21 cellular contexts compared by ENCODE assay signal in the genomic region with DNA sequence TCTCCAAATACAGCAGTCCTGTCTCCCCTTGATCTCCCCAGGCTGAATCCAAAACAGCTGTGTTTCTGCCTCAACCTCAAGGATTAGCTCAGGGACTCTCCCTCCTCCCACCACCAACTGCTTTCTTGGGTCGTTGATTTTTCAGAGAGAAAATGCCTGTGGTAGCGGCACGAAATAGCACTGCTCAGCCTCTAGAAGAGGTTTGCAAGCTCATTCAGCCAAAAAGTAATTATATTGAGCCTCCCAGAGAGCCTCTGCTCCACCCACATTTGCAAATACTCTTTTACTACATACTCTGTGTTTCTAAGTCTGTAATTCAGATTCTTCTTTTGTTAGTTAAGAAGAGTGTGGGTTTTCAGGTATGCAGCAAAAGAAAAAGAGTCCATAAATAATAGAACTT.
DNase-seq lines count a peak whose midpoint lies in the region; ATAC-seq and TF ChIP-seq lines count a peak whose summit lies in the region.
"Had no signal": no experiment of that assay in that cellular context is flagged by ENCODE, and none has a peak within 500 bp of the region (broad histone marks: within the 10 kb centered on the region; RNA-seq: fewer than 3 reads in every experiment).

No MANE protein-coding gene starts in this region.

- H3K4me3 Mint-ChIP-seq in progenitor cell of endocrine pancreas (ENCODE audit: low read depth) = no peak overlapping the region
- H3K4me3 Mint-ChIP-seq: activated B cell treated with CpG ODN at 0.5 μM for 24 hours; activated CD8-positive, alpha-beta memory T cell treated with anti-CD3 and anti-CD28 coated beads, Interleukin-2, amount 10 ng/mL, durations not matched to agents 7 days and 5 days; dendritic cell treated with granulocyte-macrophage colony-stimulating factor and Interleukin-4, amounts not matched to agents 40 ng/mL and 50 ng/mL, for 4 days; GM23338 had no signal

- H3K4me1 Mint-ChIP-seq in progenitor cell of endocrine pancreas (ENCODE audit: low read depth) = peaks cover 33% of the 10 kb centered on the region
- H3K4me1 Mint-ChIP-seq: activated B cell treated with CpG ODN at 0.5 μM for 24 hours; activated CD8-positive, alpha-beta memory T cell treated with anti-CD3 and anti-CD28 coated beads, Interleukin-2, amount 10 ng/mL, durations not matched to agents 7 days and 5 days had no signal

- H3K36me3 ChIP-seq in hepatocyte (replicated peaks; ENCODE audit: insufficient read depth, low read depth) = no peaks in the 10 kb centered on the region
- no peaks in the 10 kb centered on the region for H3K36me3 ChIP-seq in ascending aorta
- H3K36me3 ChIP-seq: BLaER1 treated with 17β-estradiol and CSF1 and Interleukin-3, amounts not matched to agents 10 nM and 100 nM; heart left ventricle had no signal

- H2AFZ ChIP-seq in hepatocyte = no peak overlapping the region
- H2AFZ ChIP-seq: GM23338 had no signal

- H3K36me3 Mint-ChIP-seq in progenitor cell of endocrine pancreas (ENCODE audit: insufficient read depth) = peaks cover 1% of the 10 kb centered on the region
- H3K36me3 Mint-ChIP-seq: activated CD8-positive, alpha-beta memory T cell treated with anti-CD3 and anti-CD28 coated beads, Interleukin-2, amount 10 ng/mL, durations not matched to agents 7 days and 5 days had no signal

- H3K27ac ChIP-seq in hepatocyte = peak overlapping the region; percentile 20
- H3K27ac ChIP-seq in ascending aorta = no peak overlapping the region
- H3K27ac ChIP-seq: BLaER1 treated with 17β-estradiol and CSF1 and Interleukin-3, amounts not matched to agents 10 nM and 100 nM had no signal

- peak overlapping the region; percentile 5 for H3K27ac Mint-ChIP-seq in progenitor cell of endocrine pancreas
- H3K27ac Mint-ChIP-seq: activated B cell treated with CpG ODN at 0.5 μM for 24 hours; activated CD8-positive, alpha-beta memory T cell treated with anti-CD3 and anti-CD28 coated beads, Interleukin-2, amount 10 ng/mL, durations not matched to agents 7 days and 5 days; dendritic cell treated with granulocyte-macrophage colony-stimulating factor and Interleukin-4, amounts not matched to agents 40 ng/mL and 50 ng/mL, for 4 days; GM23338 had no signal

- no peak overlapping the region for H3K4me2 ChIP-seq in hepatocyte
- H3K4me2 ChIP-seq: BLaER1 treated with 17β-estradiol and CSF1 and Interleukin-3, amounts not matched to agents 10 nM and 100 nM; GM23338 had no signal

- DNase-seq in DMS79 (lab: John Stamatoyannopoulos, UW) = peak; percentile 98
- DNase-seq in NCI-H82 treated with DMSO at 0.1 percent for 48 hours (lab: John Stamatoyannopoulos, UW; ENCODE audit: unreplicated experiment) = peak; percentile 89
- peak; percentile 11 for DNase-seq in hepatocyte (ENCODE audit: low spot score)
- DNase-seq in progenitor cell of endocrine pancreas (ENCODE audit: low spot score, unreplicated experiment) = no peak
- no peak for DNase-seq in ascending aorta (ENCODE audit: low spot score in 2 of 2)
- DNase-seq in SIG-M5 (lab: John Stamatoyannopoulos, UW) = no peak
- no peak for DNase-seq in activated CD4-positive, alpha-beta T cell treated with anti-CD3 and anti-CD28 coated beads, Interleukin-2, amount 50 U/mL, for 1 hour
- DNase-seq: activated B cell treated with CpG ODN at 0.5 μM for 24 hours; activated CD8-positive, alpha-beta memory T cell treated with anti-CD3 and anti-CD28 coated beads, Interleukin-2, amount 10 ng/mL, durations not matched to agents 7 days and 5 days; activated effector memory CD4-positive, alpha-beta T cell treated with Interleukin-2 at 50 U/mL for 16 hours; DMS 273 treated with DMSO at 0.1 percent for 48 hours; heart left ventricle; kidney; NCI-H1694 treated with DMSO at 0.1 percent for 48 hours; NCI-H748 treated with DMSO at 0.1 percent for 48 hours had no signal

- H3K9me3 ChIP-seq in hepatocyte (ENCODE audit: low read depth) (no peaks in the 10 kb centered on the region), ascending aorta (no peaks in the 10 kb centered on the region)
- H3K9me3 ChIP-seq: BLaER1 treated with 17β-estradiol and CSF1 and Interleukin-3, amounts not matched to agents 10 nM and 100 nM; heart left ventricle; mucosa of descending colon had no signal

- peaks cover 18% of the 10 kb centered on the region for H3K4me1 ChIP-seq in hepatocyte (ENCODE audit: insufficient read depth)
- H3K4me1 ChIP-seq in ascending aorta = no peaks in the 10 kb centered on the region

- ATAC-seq in GM21737 (IDR thresholded peaks at IDR 0.05; ENCODE audit: unreplicated experiment) = no peak
- ATAC-seq: activated CD8-positive, alpha-beta memory T cell treated with anti-CD3 and anti-CD28 coated beads, Interleukin-2, amount 10 ng/mL, durations not matched to agents 7 days and 5 days; GM23338; mucosa of descending colon; Panc1 had no signal

- H3K9me3 Mint-ChIP-seq in progenitor cell of endocrine pancreas (ENCODE audit: low read depth) = peaks cover 9% of the 10 kb centered on the region
- H3K9me3 Mint-ChIP-seq: activated B cell treated with CpG ODN at 0.5 μM for 24 hours; dendritic cell treated with granulocyte-macrophage colony-stimulating factor and Interleukin-4, amounts not matched to agents 40 ng/mL and 50 ng/mL, for 4 days; GM23338 had no signal

- no peaks in the 10 kb centered on the region for H3K79me2 ChIP-seq in hepatocyte

- H3K27me3 ChIP-seq in hepatocyte (no peaks in the 10 kb centered on the region), ascending aorta (no peaks in the 10 kb centered on the region)

- H3K27me3 Mint-ChIP-seq in progenitor cell of endocrine pancreas = no peaks in the 10 kb centered on the region

- 21% methylated on average over 3 of the region's 3 CpGs for WGBS in hepatocyte (ENCODE audit: low lambda C conversion rate, missing lambda C conversion rate)

- TF ChIP-seq CTCF in hepatocyte (IDR thresholded peaks at IDR 0.05; ENCODE audit: poor library complexity) = no peak
- no peak for TF ChIP-seq CTCF in progenitor cell of endocrine pancreas (IDR thresholded peaks at IDR 0.05; ENCODE audit: unreplicated experiment)
- no peak for TF ChIP-seq CTCF in ascending aorta (IDR thresholded peaks at IDR 0.05)

- H3K4me3 ChIP-seq in hepatocyte = no peak overlapping the region
- no peak overlapping the region for H3K4me3 ChIP-seq in ascending aorta
- H3K4me3 ChIP-seq: BLaER1 treated with 17β-estradiol and CSF1 and Interleukin-3, amounts not matched to agents 10 nM and 100 nM; GM23338; heart left ventricle; mucosa of descending colon had no signal

- no peaks in the 10 kb centered on the region for H4K20me1 ChIP-seq in hepatocyte (ENCODE audit: insufficient read depth, poor library complexity, severe bottlenecking)
- H4K20me1 ChIP-seq: BLaER1 treated with 17β-estradiol and CSF1 and Interleukin-3, amounts not matched to agents 10 nM and 100 nM had no signal

- H3K9me2 ChIP-seq in hepatocyte (replicated peaks; ENCODE audit: insufficient read depth) = no peaks in the 10 kb centered on the region

- intact Hi-C loops in ascending aorta (cut with DNase I) = no loop called here

Comparison
In these comparisons a context has a peak if more than half of its experiments do, and no peak if none do; other contexts are left out.
1. DNase-seq: peak in DMS79 (single experiment), NCI-H82 treated with DMSO at 0.1 percent for 48 hours (single experiment) and hepatocyte (single experiment); none in progenitor cell of endocrine pancreas (single experiment), ascending aorta (0 of 2), SIG-M5 (single experiment) and activated CD4-positive, alpha-beta T cell treated with anti-CD3 and anti-CD28 coated beads, Interleukin-2, amount 50 U/mL, for 1 hour (single experiment).